In the genomic region with DNA sequence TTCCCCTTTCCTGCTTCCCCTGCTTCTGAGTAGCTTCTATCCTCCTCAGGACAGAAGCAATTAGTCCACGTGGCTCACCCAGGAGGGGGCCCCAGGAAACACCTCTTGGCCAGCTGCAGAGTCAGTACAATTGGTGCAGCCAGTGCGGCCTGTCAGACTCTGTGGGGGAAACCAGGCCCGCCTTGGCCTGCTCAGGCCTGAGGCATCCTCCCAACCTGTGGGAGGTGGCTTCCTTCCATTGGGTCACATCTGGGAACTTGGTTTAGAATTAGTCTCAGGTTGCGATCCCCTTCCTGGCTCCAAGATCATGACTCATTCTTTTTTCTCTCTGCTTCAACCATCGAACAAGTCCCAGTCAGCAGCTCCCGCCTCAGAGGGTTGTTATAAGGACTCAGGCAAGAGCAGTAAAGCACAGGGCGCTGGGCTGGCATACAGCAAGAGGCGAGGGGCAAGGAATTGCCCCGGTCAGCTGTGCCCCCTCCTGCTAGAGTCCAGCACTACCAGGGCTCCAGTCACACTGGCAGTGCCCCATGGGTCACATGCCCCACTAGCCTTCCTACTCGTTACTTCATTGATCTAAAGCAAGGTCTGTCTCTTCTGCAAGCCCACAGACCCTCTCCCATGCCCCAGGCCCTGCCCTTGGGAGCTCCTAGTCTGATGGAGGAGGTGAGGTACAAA, we compare ENCODE assay signal across 2 cellular contexts.
TF ChIP-seq lines count a peak whose summit lies in the region.

No MANE protein-coding gene starts in this region.

TF ChIP-seq in IMR-90, 13 proteins besides CTCF, POLR2A, EP300 and RAD21:
- TF ChIP-seq FOS (IDR thresholded peaks at IDR 0.05; ENCODE audit: low read depth, low read length) (no peak), MAZ (IDR thresholded peaks at IDR 0.05; ENCODE audit: borderline replicate concordance, low read depth, low read length) (no peak), RFX5 (IDR thresholded peaks at IDR 0.05; ENCODE audit: low read depth, low read length) (no peak), CHD1 (IDR thresholded peaks at IDR 0.05; ENCODE audit: low read depth, low read length) (no peak), BHLHE40 (IDR thresholded peaks at IDR 0.05; ENCODE audit: low read depth, low read length) (no peak), NFE2L2 (IDR thresholded peaks at IDR 0.05; ENCODE audit: low read depth, low read length) (no peak), SMC3 (IDR thresholded peaks at IDR 0.05; ENCODE audit: low read depth, low read length) (no peak), MAFK (IDR thresholded peaks at IDR 0.05; ENCODE audit: low read depth, low read length) (no peak), MXI1 (IDR thresholded peaks at IDR 0.05; ENCODE audit: borderline replicate concordance, low read depth, low read length) (no peak), RCOR1 (IDR thresholded peaks at IDR 0.05; ENCODE audit: insufficient replicate concordance, low read length) (no peak)
- TF ChIP-seq, protein P1, sequence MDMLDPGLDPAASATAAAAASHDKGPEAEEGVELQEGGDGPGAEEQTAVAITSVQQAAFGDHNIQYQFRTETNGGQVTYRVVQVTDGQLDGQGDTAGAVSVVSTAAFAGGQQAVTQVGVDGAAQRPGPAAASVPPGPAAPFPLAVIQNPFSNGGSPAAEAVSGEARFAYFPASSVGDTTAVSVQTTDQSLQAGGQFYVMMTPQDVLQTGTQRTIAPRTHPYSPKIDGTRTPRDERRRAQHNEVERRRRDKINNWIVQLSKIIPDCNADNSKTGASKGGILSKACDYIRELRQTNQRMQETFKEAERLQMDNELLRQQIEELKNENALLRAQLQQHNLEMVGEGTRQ (IDR thresholded peaks at IDR 0.05; ENCODE audit: low read depth, low read length): no peak
- TF ChIP-seq, protein P2, sequence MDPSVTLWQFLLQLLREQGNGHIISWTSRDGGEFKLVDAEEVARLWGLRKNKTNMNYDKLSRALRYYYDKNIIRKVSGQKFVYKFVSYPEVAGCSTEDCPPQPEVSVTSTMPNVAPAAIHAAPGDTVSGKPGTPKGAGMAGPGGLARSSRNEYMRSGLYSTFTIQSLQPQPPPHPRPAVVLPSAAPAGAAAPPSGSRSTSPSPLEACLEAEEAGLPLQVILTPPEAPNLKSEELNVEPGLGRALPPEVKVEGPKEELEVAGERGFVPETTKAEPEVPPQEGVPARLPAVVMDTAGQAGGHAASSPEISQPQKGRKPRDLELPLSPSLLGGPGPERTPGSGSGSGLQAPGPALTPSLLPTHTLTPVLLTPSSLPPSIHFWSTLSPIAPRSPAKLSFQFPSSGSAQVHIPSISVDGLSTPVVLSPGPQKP (IDR thresholded peaks at IDR 0.05; ENCODE audit: borderline replicate concordance, low read depth, low read length): no peak
TF ChIP-seq in IMR-90: peak in this region for 0.

TF ChIP-seq in HepG2, 621 proteins besides CTCF, POLR2A, EP300 and RAD21:
- TF ChIP-seq ZNF232 (CRISPR knock-in tag; IDR thresholded peaks at IDR 0.05; ENCODE audit: borderline replicate concordance) (no peak), ZNF781 (CRISPR knock-in tag; IDR thresholded peaks at IDR 0.05; ENCODE audit: borderline replicate concordance, not compliant biosample characterization) (no peak), HOXD1 (CRISPR knock-in tag; IDR thresholded peaks at IDR 0.05) (no peak), THYN1 (CRISPR knock-in tag; IDR thresholded peaks at IDR 0.05; ENCODE audit: borderline replicate concordance, low read depth) (no peak), POLR2AphosphoS5 (IDR thresholded peaks at IDR 0.05; ENCODE audit: low read depth, low read length) (no peak)
- TF ChIP-seq, protein P3, sequence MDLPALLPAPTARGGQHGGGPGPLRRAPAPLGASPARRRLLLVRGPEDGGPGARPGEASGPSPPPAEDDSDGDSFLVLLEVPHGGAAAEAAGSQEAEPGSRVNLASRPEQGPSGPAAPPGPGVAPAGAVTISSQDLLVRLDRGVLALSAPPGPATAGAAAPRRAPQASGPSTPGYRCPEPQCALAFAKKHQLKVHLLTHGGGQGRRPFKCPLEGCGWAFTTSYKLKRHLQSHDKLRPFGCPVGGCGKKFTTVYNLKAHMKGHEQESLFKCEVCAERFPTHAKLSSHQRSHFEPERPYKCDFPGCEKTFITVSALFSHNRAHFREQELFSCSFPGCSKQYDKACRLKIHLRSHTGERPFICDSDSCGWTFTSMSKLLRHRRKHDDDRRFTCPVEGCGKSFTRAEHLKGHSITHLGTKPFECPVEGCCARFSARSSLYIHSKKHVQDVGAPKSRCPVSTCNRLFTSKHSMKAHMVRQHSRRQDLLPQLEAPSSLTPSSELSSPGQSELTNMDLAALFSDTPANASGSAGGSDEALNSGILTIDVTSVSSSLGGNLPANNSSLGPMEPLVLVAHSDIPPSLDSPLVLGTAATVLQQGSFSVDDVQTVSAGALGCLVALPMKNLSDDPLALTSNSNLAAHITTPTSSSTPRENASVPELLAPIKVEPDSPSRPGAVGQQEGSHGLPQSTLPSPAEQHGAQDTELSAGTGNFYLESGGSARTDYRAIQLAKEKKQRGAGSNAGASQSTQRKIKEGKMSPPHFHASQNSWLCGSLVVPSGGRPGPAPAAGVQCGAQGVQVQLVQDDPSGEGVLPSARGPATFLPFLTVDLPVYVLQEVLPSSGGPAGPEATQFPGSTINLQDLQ (CRISPR knock-in tag; IDR thresholded peaks at IDR 0.05): no peak
- TF ChIP-seq, protein P4, sequence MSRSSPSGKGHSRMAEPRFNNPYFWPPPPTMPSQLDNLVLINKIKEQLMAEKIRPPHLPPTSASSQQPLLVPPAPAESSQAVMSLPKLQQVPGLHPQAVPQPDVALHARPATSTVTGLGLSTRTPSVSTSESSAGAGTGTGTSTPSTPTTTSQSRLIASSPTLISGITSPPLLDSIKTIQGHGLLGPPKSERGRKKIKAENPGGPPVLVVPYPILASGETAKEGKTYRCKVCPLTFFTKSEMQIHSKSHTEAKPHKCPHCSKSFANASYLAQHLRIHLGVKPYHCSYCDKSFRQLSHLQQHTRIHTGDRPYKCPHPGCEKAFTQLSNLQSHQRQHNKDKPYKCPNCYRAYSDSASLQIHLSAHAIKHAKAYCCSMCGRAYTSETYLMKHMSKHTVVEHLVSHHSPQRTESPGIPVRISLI (CRISPR knock-in tag; IDR thresholded peaks at IDR 0.05; ENCODE audit: borderline replicate concordance): no peak
- TF ChIP-seq, protein P5, sequence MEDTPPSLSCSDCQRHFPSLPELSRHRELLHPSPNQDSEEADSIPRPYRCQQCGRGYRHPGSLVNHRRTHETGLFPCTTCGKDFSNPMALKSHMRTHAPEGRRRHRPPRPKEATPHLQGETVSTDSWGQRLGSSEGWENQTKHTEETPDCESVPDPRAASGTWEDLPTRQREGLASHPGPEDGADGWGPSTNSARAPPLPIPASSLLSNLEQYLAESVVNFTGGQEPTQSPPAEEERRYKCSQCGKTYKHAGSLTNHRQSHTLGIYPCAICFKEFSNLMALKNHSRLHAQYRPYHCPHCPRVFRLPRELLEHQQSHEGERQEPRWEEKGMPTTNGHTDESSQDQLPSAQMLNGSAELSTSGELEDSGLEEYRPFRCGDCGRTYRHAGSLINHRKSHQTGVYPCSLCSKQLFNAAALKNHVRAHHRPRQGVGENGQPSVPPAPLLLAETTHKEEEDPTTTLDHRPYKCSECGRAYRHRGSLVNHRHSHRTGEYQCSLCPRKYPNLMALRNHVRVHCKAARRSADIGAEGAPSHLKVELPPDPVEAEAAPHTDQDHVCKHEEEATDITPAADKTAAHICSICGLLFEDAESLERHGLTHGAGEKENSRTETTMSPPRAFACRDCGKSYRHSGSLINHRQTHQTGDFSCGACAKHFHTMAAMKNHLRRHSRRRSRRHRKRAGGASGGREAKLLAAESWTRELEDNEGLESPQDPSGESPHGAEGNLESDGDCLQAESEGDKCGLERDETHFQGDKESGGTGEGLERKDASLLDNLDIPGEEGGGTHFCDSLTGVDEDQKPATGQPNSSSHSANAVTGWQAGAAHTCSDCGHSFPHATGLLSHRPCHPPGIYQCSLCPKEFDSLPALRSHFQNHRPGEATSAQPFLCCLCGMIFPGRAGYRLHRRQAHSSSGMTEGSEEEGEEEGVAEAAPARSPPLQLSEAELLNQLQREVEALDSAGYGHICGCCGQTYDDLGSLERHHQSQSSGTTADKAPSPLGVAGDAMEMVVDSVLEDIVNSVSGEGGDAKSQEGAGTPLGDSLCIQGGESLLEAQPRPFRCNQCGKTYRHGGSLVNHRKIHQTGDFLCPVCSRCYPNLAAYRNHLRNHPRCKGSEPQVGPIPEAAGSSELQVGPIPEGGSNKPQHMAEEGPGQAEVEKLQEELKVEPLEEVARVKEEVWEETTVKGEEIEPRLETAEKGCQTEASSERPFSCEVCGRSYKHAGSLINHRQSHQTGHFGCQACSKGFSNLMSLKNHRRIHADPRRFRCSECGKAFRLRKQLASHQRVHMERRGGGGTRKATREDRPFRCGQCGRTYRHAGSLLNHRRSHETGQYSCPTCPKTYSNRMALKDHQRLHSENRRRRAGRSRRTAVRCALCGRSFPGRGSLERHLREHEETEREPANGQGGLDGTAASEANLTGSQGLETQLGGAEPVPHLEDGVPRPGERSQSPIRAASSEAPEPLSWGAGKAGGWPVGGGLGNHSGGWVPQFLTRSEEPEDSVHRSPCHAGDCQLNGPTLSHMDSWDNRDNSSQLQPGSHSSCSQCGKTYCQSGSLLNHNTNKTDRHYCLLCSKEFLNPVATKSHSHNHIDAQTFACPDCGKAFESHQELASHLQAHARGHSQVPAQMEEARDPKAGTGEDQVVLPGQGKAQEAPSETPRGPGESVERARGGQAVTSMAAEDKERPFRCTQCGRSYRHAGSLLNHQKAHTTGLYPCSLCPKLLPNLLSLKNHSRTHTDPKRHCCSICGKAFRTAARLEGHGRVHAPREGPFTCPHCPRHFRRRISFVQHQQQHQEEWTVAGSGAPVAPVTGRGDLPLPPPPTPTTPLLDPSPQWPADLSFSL (CRISPR knock-in tag; IDR thresholded peaks at IDR 0.05): no peak
